Comparison of ENCODE assay signal across 20 cellular contexts in genomic region chr1:76083189-76083588, GRCh38. TPM values are rescaled to one million over a fixed set of nuclear protein-coding genes. Genes with fewer than 3 reads are reported as not detected.
A peak's percentile ranks its signal among the peaks of the same experiment; 100 is the strongest.
DNase-seq lines count a peak whose midpoint lies in the region; ATAC-seq and TF ChIP-seq lines count a peak whose summit lies in the region.
"Had no signal": no experiment of that assay in that cellular context is flagged by ENCODE, and none has a peak within 500 bp of the region (broad histone marks: within the 10 kb centered on the region; RNA-seq: fewer than 3 reads in every experiment).

No MANE protein-coding gene starts in this region.

- H3K27ac ChIP-seq in smooth muscle cell (ENCODE audit: low read depth): no peak overlapping the region
- H3K27ac ChIP-seq in A673 (ENCODE audit: low read depth, low read length, poor library complexity, severe bottlenecking): no peak overlapping the region
- H3K27ac ChIP-seq: esophagus muscularis mucosa, heart right ventricle had no signal

- CTCF ChIA-PET in A673 (lab: Charles Lee): no interaction called here

- H3K36me3 ChIP-seq in smooth muscle cell (ENCODE audit: low read depth) (no peaks in the 10 kb centered on the region), A673 (ENCODE audit: insufficient read depth, low read length, poor library complexity, severe bottlenecking) (no peaks in the 10 kb centered on the region)
- H3K36me3 ChIP-seq: esophagus muscularis mucosa, heart right ventricle had no signal

- 86% methylated on average over 10 of the region's 10 CpGs for WGBS in smooth muscle cell (ENCODE audit: low lambda C conversion rate)

- TF ChIP-seq CTCF in smooth muscle cell (IDR thresholded peaks at IDR 0.05; ENCODE audit: borderline replicate concordance, insufficient read depth, poor library complexity, severe bottlenecking) (no peak), A673 (conservative IDR thresholded peaks at IDR 0.05; ENCODE audit: low read depth, low read length) (no peak)

- H4K20me1 ChIP-seq in smooth muscle cell (ENCODE audit: low read depth): no peaks in the 10 kb centered on the region

- peak overlapping the region; percentile 10 for H3K4me2 ChIP-seq in smooth muscle cell

- H3K9ac ChIP-seq in smooth muscle cell (ENCODE audit: low read depth): no peak overlapping the region

- H3K4me3 ChIP-seq in smooth muscle cell: no peak overlapping the region
- no peak overlapping the region for H3K4me3 ChIP-seq in A673 (ENCODE audit: low read depth, low read length, poor library complexity, severe bottlenecking)
- H3K4me3 ChIP-seq: esophagus muscularis mucosa had no signal

- intact Hi-C loops in A673 (cut with micrococcal nuclease; ENCODE audit: unreplicated experiment): no loop called here

- DNase-seq in OCI-M1 (lab: John Stamatoyannopoulos, UW) (peak; percentile 67), hypothalamus (lab: John Stamatoyannopoulos, UW) (peak in 31 of 51 donors; percentile 2 to 58 (median 21)), smooth muscle cell (lab: John Stamatoyannopoulos, UW; ENCODE audit: unreplicated experiment) (no peak), RPMI8226 (no peak), iPS-NIHi7 (ENCODE audit: extremely low spot score) (no peak), cortex of kidney (lab: John Stamatoyannopoulos, UW) (no peak), A673 (ENCODE audit: low spot score) (no peak)
- DNase-seq: activated CD8-positive, alpha-beta memory T cell treated with anti-CD3 and anti-CD28 coated beads for 24 hours; aorta; DMS153; heart right ventricle; Kasumi-1; NCI-H1694; NCI-H446 treated with DMSO at 0.1 percent for 48 hours; PC-3; retina; stimulated activated CD4-positive, alpha-beta T cell treated with anti-CD3 and anti-CD28 coated beads, Interleukin-15, amount 100 ng/mL, for 24 hours; SW 1271 had no signal

- no peak overlapping the region for H2AFZ ChIP-seq in smooth muscle cell (ENCODE audit: low read depth)

- no peaks in the 10 kb centered on the region for H3K27me3 ChIP-seq in smooth muscle cell (ENCODE audit: low read depth)
- no peaks in the 10 kb centered on the region for H3K27me3 ChIP-seq in A673 (replicated peaks; ENCODE audit: insufficient read depth, low read depth, low read length, poor library complexity)
- H3K27me3 ChIP-seq: esophagus muscularis mucosa, heart right ventricle had no signal

- POLR2A ChIA-PET in A673 (lab: Charles Lee; ENCODE audit: low non-redundant PET): no interaction called here

- H3F3A ChIP-seq in smooth muscle cell (ENCODE audit: low read depth): peaks cover 33% of the 10 kb centered on the region

- H3K79me2 ChIP-seq in smooth muscle cell (ENCODE audit: low read depth): peaks cover 60% of the 10 kb centered on the region

- H3K4me1 ChIP-seq in smooth muscle cell (ENCODE audit: low read depth) (peaks cover 32% of the 10 kb centered on the region), A673 (ENCODE audit: insufficient read depth, low read length, poor library complexity, severe bottlenecking) (no peaks in the 10 kb centered on the region)

- no peaks in the 10 kb centered on the region for H3K9me3 ChIP-seq in smooth muscle cell (replicated peaks; ENCODE audit: low read depth)
- H3K9me3 ChIP-seq in A673 (ENCODE audit: low read depth, low read length, poor library complexity, severe bottlenecking): no peaks in the 10 kb centered on the region
- H3K9me3 ChIP-seq: esophagus muscularis mucosa, heart right ventricle had no signal

- no TSS peak for BruUV-seq in A673 (replicated peaks; lab: Mats Ljungman, UMichigan)

- peak; percentile 82 for ATAC-seq in GM19351 (IDR thresholded peaks at IDR 0.05; ENCODE audit: unreplicated experiment)
- ATAC-seq: PC-3 had no signal

RNA-seq across cellular contexts. Expression of gene ST6GALNAC3, which starts 8.6 kb away (rescaled TPM):
- total RNA-seq in smooth muscle cell (13.4 and 22.2 TPM in 2 replicates), A673 (2021) (0.74 and 1.2 TPM in 2 replicates)
- polyA plus RNA-seq in smooth muscle cell: 9.3 and 13.3 TPM in 2 replicates
- total RNA-seq: PC-3 had no signal

Comparison
In these comparisons a context has a peak if more than half of its experiments do, and no peak if none do; other contexts are left out.
1. DNase-seq: peak in OCI-M1 (single experiment) and hypothalamus (31 of 51); none in smooth muscle cell (single experiment), RPMI8226 (single experiment), iPS-NIHi7 (single experiment), cortex of kidney (single experiment) and A673 (single experiment).